ENCODE assay signal across 18 cellular contexts in genomic region chr2:119693967-119694366, GRCh38.
"Had no signal": no experiment of that assay in that cellular context is flagged by ENCODE, and none has a peak within 500 bp of the region (broad histone marks: within the 10 kb centered on the region; RNA-seq: fewer than 3 reads in every experiment).

No MANE protein-coding gene starts in this region.

- H3K9me3 Mint-ChIP-seq: activated CD4-positive, alpha-beta memory T cell treated with anti-CD3 and anti-CD28 coated beads for 36 hours; natural killer cell treated with Interleukin-12 subunit alpha and Interleukin-12 subunit beta and Interleukin-15 and Interleukin-18, amount 100 ng/mL, for 72 hours; stimulated activated naive CD8-positive, alpha-beta T cell treated with anti-CD3 and anti-CD28 coated beads, Interleukin-15, amount 100 ng/mL, for 72 hours had no signal

- H3K4me1 ChIP-seq: heart left ventricle, uterus had no signal

- H3K36me3 Mint-ChIP-seq: activated CD4-positive, alpha-beta memory T cell treated with anti-CD3 and anti-CD28 coated beads for 36 hours; natural killer cell treated with Interleukin-12 subunit alpha and Interleukin-12 subunit beta and Interleukin-15 and Interleukin-18, amount 100 ng/mL, for 72 hours had no signal

- H3K27ac ChIP-seq: cardiac muscle cell, heart left ventricle, thoracic aorta, uterus had no signal

- H3K4me3 ChIP-seq: cardiac muscle cell, heart left ventricle, mucosa of descending colon, pancreas, thoracic aorta, uterus had no signal

- H3K4me3 Mint-ChIP-seq: activated CD4-positive, alpha-beta memory T cell treated with anti-CD3 and anti-CD28 coated beads for 36 hours; natural killer cell treated with Interleukin-12 subunit alpha and Interleukin-12 subunit beta and Interleukin-15 and Interleukin-18, amount 100 ng/mL, for 72 hours; stimulated activated naive CD8-positive, alpha-beta T cell treated with anti-CD3 and anti-CD28 coated beads, Interleukin-15, amount 100 ng/mL, for 72 hours had no signal

- DNase-seq: activated CD4-positive, alpha-beta memory T cell treated with anti-CD3 and anti-CD28 coated beads for 36 hours; activated CD4-positive, CD25-positive, alpha-beta regulatory T cell treated with anti-CD3 and anti-CD28 coated beads, Interleukin-2, amount 50 U/mL, for 72 hours; activated gamma-delta T cell treated with Interleukin-2 at 50 U/mL for 16 hours; activated T-cell treated with anti-CD3 and anti-CD28 coated beads, Interleukin-2, amount 50 U/mL, for 48 hours; aorta; foreskin melanocyte; heart left ventricle; mammary epithelial cell; mucosa of descending colon; pancreas; stimulated activated CD4-positive, alpha-beta T cell treated with anti-CD3 and anti-CD28 coated beads, Interleukin-4, amount 100 ng/mL, for 4 hours; stimulated activated naive CD8-positive, alpha-beta T cell treated with anti-CD3 and anti-CD28 coated beads, Interleukin-15, amount 100 ng/mL, for 72 hours; T-helper 2 cell; uterus had no signal

- H3K36me3 ChIP-seq: cardiac muscle cell, thoracic aorta, uterus had no signal

- H3K9me3 ChIP-seq: heart left ventricle, mucosa of descending colon, pancreas, thoracic aorta, uterus had no signal

- H3K27me3 Mint-ChIP-seq: activated CD4-positive, alpha-beta memory T cell treated with anti-CD3 and anti-CD28 coated beads for 36 hours; stimulated activated naive CD8-positive, alpha-beta T cell treated with anti-CD3 and anti-CD28 coated beads, Interleukin-15, amount 100 ng/mL, for 72 hours had no signal

- FAIRE-seq: endometrium, pancreas had no signal

- H3K27me3 ChIP-seq: cardiac muscle cell, pancreas, uterus had no signal

- H3K27ac Mint-ChIP-seq: activated CD4-positive, alpha-beta memory T cell treated with anti-CD3 and anti-CD28 coated beads for 36 hours; natural killer cell treated with Interleukin-12 subunit alpha and Interleukin-12 subunit beta and Interleukin-15 and Interleukin-18, amount 100 ng/mL, for 72 hours; stimulated activated naive CD8-positive, alpha-beta T cell treated with anti-CD3 and anti-CD28 coated beads, Interleukin-15, amount 100 ng/mL, for 72 hours had no signal
